2 cellular contexts compared by ENCODE assay signal in the genomic region with DNA sequence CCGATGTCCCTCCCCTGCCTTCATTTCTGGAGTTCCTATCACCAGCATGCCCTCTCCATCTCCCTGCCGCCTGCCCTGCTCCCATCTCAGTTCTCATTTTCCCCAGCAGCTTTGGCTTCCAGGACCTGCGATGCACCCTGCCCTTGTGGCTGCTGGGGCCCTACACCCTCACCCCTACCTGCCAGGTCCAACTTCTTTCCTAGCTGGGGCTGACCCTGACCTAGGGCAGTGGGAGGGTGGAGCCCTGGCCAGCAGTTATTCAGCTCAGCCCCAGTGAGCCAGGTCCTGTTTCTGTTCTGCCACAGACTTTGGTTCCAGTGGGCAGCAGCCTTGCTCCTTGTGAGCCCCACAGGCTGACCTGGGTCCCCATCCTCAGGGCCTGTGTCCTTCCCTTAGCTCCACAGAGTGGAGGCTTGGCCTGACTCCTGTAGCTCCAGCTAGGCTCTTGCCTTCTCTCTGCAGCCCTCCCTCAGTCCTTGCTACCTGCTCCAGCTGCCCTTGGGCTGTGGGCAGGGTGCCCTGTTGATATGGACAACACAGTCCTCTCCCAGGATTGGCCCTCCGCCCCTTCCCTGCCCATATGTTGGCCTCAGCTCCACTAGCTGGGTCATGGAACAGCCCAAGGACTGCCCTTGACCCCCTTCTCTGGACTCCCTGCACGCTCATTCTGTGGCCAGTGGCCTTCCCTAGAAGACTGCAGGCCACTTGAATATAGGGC.
TF ChIP-seq lines count a peak whose summit lies in the region.

No MANE protein-coding gene starts in this region.

TF ChIP-seq in IMR-90, 13 proteins besides CTCF, POLR2A, EP300 and RAD21:
- TF ChIP-seq MAFK (IDR thresholded peaks at IDR 0.05; ENCODE audit: low read depth, low read length) = no peak
- TF ChIP-seq CEBPB (IDR thresholded peaks at IDR 0.05; ENCODE audit: low read depth, low read length) = no peak
- no peak for TF ChIP-seq RCOR1 (IDR thresholded peaks at IDR 0.05; ENCODE audit: insufficient replicate concordance, low read length)
- TF ChIP-seq, protein P1, sequence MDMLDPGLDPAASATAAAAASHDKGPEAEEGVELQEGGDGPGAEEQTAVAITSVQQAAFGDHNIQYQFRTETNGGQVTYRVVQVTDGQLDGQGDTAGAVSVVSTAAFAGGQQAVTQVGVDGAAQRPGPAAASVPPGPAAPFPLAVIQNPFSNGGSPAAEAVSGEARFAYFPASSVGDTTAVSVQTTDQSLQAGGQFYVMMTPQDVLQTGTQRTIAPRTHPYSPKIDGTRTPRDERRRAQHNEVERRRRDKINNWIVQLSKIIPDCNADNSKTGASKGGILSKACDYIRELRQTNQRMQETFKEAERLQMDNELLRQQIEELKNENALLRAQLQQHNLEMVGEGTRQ (IDR thresholded peaks at IDR 0.05; ENCODE audit: low read depth, low read length) = no peak
- no peak for TF ChIP-seq FOS (IDR thresholded peaks at IDR 0.05; ENCODE audit: low read depth, low read length)
- no peak for TF ChIP-seq CHD1 (IDR thresholded peaks at IDR 0.05; ENCODE audit: low read depth, low read length)
- TF ChIP-seq, protein P2, sequence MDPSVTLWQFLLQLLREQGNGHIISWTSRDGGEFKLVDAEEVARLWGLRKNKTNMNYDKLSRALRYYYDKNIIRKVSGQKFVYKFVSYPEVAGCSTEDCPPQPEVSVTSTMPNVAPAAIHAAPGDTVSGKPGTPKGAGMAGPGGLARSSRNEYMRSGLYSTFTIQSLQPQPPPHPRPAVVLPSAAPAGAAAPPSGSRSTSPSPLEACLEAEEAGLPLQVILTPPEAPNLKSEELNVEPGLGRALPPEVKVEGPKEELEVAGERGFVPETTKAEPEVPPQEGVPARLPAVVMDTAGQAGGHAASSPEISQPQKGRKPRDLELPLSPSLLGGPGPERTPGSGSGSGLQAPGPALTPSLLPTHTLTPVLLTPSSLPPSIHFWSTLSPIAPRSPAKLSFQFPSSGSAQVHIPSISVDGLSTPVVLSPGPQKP (IDR thresholded peaks at IDR 0.05; ENCODE audit: borderline replicate concordance, low read depth, low read length) = no peak
- TF ChIP-seq MXI1 (IDR thresholded peaks at IDR 0.05; ENCODE audit: borderline replicate concordance, low read depth, low read length) = no peak
- TF ChIP-seq MAZ (IDR thresholded peaks at IDR 0.05; ENCODE audit: borderline replicate concordance, low read depth, low read length) = no peak
- no peak for TF ChIP-seq SMC3 (IDR thresholded peaks at IDR 0.05; ENCODE audit: low read depth, low read length)
- no peak for TF ChIP-seq RFX5 (IDR thresholded peaks at IDR 0.05; ENCODE audit: low read depth, low read length)
- TF ChIP-seq NFE2L2 (IDR thresholded peaks at IDR 0.05; ENCODE audit: low read depth, low read length) = no peak
- TF ChIP-seq BHLHE40 (IDR thresholded peaks at IDR 0.05; ENCODE audit: low read depth, low read length) = no peak

TF ChIP-seq in HepG2, 621 proteins besides CTCF, POLR2A, EP300 and RAD21 (continues in another document):
- no peak for TF ChIP-seq SMARCC2 (IDR thresholded peaks at IDR 0.05)
- TF ChIP-seq, protein P3, sequence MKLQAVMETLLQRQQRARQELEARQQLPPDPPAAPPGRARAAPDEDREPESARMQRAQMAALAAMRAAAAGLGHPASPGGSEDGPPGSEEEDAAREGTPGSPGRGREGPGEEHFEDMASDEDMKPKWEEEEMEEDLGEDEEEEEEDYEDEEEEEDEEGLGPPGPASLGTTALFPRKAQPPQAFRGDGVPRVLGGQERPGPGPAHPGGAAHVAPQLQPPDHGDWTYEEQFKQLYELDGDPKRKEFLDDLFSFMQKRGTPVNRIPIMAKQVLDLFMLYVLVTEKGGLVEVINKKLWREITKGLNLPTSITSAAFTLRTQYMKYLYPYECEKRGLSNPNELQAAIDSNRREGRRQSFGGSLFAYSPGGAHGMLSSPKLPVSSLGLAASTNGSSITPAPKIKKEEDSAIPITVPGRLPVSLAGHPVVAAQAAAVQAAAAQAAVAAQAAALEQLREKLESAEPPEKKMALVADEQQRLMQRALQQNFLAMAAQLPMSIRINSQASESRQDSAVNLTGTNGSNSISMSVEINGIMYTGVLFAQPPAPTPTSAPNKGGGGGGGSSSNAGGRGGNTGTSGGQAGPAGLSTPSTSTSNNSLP (IDR thresholded peaks at IDR 0.05; ENCODE audit: low read depth, low read length) = no peak
- peak; percentile 25; the same call in 1 of the 2 replicates for TF ChIP-seq RARA (CRISPR knock-in tag; IDR thresholded peaks at IDR 0.05)
- TF ChIP-seq NPAS2 (CRISPR knock-in tag; IDR thresholded peaks at IDR 0.05; ENCODE audit: borderline replicate concordance) = no peak
- TF ChIP-seq ISL2 (CRISPR knock-in tag; IDR thresholded peaks at IDR 0.05) = no peak
- TF ChIP-seq HDAC6 (IDR thresholded peaks at IDR 0.05; ENCODE audit: low read depth, low read length) = no peak
- no peak for TF ChIP-seq ZNF816 (CRISPR knock-in tag; IDR thresholded peaks at IDR 0.05; ENCODE audit: borderline replicate concordance)
- no peak for TF ChIP-seq HOXA7 (CRISPR knock-in tag; IDR thresholded peaks at IDR 0.05)
- TF ChIP-seq, protein P4, sequence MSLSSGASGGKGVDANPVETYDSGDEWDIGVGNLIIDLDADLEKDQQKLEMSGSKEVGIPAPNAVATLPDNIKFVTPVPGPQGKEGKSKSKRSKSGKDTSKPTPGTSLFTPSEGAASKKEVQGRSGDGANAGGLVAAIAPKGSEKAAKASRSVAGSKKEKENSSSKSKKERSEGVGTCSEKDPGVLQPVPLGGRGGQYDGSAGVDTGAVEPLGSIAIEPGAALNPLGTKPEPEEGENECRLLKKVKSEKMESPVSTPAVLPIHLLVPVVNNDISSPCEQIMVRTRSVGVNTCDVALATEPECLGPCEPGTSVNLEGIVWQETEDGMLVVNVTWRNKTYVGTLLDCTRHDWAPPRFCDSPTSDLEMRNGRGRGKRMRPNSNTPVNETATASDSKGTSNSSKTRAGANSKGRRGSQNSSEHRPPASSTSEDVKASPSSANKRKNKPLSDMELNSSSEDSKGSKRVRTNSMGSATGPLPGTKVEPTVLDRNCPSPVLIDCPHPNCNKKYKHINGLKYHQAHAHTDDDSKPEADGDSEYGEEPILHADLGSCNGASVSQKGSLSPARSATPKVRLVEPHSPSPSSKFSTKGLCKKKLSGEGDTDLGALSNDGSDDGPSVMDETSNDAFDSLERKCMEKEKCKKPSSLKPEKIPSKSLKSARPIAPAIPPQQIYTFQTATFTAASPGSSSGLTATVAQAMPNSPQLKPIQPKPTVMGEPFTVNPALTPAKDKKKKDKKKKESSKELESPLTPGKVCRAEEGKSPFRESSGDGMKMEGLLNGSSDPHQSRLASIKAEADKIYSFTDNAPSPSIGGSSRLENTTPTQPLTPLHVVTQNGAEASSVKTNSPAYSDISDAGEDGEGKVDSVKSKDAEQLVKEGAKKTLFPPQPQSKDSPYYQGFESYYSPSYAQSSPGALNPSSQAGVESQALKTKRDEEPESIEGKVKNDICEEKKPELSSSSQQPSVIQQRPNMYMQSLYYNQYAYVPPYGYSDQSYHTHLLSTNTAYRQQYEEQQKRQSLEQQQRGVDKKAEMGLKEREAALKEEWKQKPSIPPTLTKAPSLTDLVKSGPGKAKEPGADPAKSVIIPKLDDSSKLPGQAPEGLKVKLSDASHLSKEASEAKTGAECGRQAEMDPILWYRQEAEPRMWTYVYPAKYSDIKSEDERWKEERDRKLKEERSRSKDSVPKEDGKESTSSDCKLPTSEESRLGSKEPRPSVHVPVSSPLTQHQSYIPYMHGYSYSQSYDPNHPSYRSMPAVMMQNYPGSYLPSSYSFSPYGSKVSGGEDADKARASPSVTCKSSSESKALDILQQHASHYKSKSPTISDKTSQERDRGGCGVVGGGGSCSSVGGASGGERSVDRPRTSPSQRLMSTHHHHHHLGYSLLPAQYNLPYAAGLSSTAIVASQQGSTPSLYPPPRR (CRISPR knock-in tag; IDR thresholded peaks at IDR 0.05; ENCODE audit: borderline replicate concordance) = no peak
- TF ChIP-seq ZNF33A (CRISPR knock-in tag; IDR thresholded peaks at IDR 0.05; ENCODE audit: borderline replicate concordance) = no peak
- no peak for TF ChIP-seq NONO (IDR thresholded peaks at IDR 0.05)
- no peak for TF ChIP-seq NONO (CRISPR knock-in tag; conservative IDR thresholded peaks at IDR 0.05)
- no peak for TF ChIP-seq STAT5B (CRISPR knock-in tag; IDR thresholded peaks at IDR 0.05)
- TF ChIP-seq RARG (CRISPR knock-in tag; IDR thresholded peaks at IDR 0.05; ENCODE audit: low read depth) = no peak
- TF ChIP-seq, protein P5, sequence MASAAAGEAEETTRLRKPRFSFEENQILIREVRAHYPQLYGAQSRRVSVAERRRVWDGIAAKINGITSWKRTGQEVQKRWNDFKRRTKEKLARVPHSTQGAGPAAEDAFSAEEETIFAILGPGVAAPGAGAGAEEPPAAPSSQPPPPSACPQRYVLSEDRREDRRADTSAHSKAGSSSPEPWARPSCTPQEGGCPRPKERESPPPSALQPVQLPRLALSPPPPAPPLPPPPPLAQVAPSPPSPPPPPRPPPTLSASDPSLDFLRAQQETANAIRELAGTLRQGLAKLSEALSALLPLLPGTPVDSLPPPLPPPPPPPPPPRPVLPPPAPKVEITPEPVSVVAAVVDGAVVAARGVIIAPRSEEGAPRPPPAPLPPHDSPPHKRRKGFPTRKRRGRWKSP (CRISPR knock-in tag; IDR thresholded peaks at IDR 0.05) = no peak
- peak; percentile 35; the same call in 1 of the 2 replicates for TF ChIP-seq SALL1 (CRISPR knock-in tag; IDR thresholded peaks at IDR 0.05)
- no peak for TF ChIP-seq TAF1 (CRISPR knock-in tag; IDR thresholded peaks at IDR 0.05)
- TF ChIP-seq, protein P6, sequence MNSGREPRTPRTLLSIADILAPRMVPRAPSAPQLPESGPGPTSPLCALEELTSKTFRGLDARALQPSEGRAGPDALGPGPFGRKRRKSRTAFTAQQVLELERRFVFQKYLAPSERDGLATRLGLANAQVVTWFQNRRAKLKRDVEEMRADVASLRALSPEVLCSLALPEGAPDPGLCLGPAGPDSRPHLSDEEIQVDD (CRISPR knock-in tag; IDR thresholded peaks at IDR 0.05; ENCODE audit: borderline replicate concordance) = no peak
- peak; percentile 21; the same call in 1 of the 2 replicates for TF ChIP-seq ZNF121 (CRISPR knock-in tag; IDR thresholded peaks at IDR 0.05)
- TF ChIP-seq, protein P7, sequence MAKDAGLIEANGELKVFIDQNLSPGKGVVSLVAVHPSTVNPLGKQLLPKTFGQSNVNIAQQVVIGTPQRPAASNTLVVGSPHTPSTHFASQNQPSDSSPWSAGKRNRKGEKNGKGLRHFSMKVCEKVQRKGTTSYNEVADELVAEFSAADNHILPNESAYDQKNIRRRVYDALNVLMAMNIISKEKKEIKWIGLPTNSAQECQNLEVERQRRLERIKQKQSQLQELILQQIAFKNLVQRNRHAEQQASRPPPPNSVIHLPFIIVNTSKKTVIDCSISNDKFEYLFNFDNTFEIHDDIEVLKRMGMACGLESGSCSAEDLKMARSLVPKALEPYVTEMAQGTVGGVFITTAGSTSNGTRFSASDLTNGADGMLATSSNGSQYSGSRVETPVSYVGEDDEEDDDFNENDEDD (CRISPR knock-in tag; IDR thresholded peaks at IDR 0.05; ENCODE audit: borderline replicate concordance) = no peak
- no peak for TF ChIP-seq RFX3 (CRISPR knock-in tag; IDR thresholded peaks at IDR 0.05)
- peak; percentile 97 for TF ChIP-seq ZSCAN25 (CRISPR knock-in tag; IDR thresholded peaks at IDR 0.05)
- no peak for TF ChIP-seq REPIN1 (CRISPR knock-in tag; IDR thresholded peaks at IDR 0.05; ENCODE audit: borderline replicate concordance, low read depth)
- no peak for TF ChIP-seq ATF7-NPFF (CRISPR knock-in tag; IDR thresholded peaks at IDR 0.05; ENCODE audit: low read depth)
- TF ChIP-seq, protein P8, sequence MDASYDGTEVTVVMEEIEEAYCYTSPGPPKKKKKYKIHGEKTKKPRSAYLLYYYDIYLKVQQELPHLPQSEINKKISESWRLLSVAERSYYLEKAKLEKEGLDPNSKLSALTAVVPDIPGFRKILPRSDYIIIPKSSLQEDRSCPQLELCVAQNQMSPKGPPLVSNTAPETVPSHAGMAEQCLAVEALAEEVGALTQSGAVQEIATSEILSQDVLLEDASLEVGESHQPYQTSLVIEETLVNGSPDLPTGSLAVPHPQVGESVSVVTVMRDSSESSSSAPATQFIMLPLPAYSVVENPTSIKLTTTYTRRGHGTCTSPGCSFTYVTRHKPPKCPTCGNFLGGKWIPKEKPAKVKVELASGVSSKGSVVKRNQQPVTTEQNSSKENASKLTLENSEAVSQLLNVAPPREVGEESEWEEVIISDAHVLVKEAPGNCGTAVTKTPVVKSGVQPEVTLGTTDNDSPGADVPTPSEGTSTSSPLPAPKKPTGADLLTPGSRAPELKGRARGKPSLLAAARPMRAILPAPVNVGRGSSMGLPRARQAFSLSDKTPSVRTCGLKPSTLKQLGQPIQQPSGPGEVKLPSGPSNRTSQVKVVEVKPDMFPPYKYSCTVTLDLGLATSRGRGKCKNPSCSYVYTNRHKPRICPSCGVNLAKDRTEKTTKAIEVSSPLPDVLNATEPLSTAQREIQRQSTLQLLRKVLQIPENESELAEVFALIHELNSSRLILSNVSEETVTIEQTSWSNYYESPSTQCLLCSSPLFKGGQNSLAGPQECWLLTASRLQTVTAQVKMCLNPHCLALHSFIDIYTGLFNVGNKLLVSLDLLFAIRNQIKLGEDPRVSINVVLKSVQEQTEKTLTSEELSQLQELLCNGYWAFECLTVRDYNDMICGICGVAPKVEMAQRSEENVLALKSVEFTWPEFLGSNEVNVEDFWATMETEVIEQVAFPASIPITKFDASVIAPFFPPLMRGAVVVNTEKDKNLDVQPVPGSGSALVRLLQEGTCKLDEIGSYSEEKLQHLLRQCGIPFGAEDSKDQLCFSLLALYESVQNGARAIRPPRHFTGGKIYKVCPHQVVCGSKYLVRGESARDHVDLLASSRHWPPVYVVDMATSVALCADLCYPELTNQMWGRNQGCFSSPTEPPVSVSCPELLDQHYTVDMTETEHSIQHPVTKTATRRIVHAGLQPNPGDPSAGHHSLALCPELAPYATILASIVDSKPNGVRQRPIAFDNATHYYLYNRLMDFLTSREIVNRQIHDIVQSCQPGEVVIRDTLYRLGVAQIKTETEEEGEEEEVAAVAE (CRISPR knock-in tag; IDR thresholded peaks at IDR 0.05; ENCODE audit: borderline replicate concordance) = no peak
- TF ChIP-seq JARID2 (CRISPR knock-in tag; IDR thresholded peaks at IDR 0.05; ENCODE audit: insufficient replicate concordance) = no peak
- TF ChIP-seq HNF4A (CRISPR knock-in tag; IDR thresholded peaks at IDR 0.05) = 0 out of 2 replicates have a peak, but pooled peaks have one; percentile 40
- TF ChIP-seq CCAR2 (optimal IDR thresholded peaks at IDR 0.05; ENCODE audit: low read depth, low read length) = no peak
- TF ChIP-seq ZNF780A (CRISPR knock-in tag; IDR thresholded peaks at IDR 0.05) = no peak
- TF ChIP-seq ZFP90 (CRISPR knock-in tag; IDR thresholded peaks at IDR 0.05; ENCODE audit: borderline replicate concordance) = no peak
- TF ChIP-seq ZNF652 (CRISPR knock-in tag; IDR thresholded peaks at IDR 0.05; ENCODE audit: borderline replicate concordance, low read depth) = no peak
- TF ChIP-seq, protein P9, sequence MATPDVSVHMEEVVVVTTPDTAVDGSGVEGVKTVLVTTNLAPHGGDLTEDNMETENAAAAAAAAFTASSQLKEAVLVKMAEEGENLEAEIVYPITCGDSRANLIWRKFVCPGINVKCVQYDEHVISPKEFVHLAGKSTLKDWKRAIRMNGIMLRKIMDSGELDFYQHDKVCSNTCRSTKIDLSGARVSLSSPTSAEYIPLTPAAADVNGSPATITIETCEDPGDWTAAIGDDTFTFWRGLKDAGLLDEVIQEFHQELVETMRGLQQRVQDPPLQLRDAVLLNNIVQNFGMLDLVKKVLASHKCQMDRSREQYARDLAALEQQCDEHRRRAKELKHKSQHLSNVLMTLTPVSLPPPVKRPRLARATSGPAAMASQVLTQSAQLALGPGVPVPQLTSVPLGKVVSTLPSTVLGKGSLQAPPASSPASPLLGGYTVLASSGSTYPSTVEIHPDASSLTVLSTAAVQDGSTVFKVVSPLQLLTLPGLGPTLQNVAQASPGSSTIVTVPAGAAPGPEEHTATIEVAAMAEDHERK (CRISPR knock-in tag; IDR thresholded peaks at IDR 0.05; ENCODE audit: low read depth) = no peak
- TF ChIP-seq CEBPB (IDR thresholded peaks at IDR 0.05; ENCODE audit: borderline replicate concordance, low read depth, low read length) = no peak
